In genomic region chr3:68876112-68876713, GRCh38 we compare ENCODE assay signal across 8 cellular contexts. TPM values are rescaled to one million over a fixed set of nuclear protein-coding genes. Genes with fewer than 3 reads are reported as not detected.
DNase-seq lines count a peak whose midpoint lies in the region; ATAC-seq and TF ChIP-seq lines count a peak whose summit lies in the region.

No MANE protein-coding gene starts in this region.

- H3K27me3 ChIP-seq in right lobe of liver (no peaks in the 10 kb centered on the region), upper lobe of left lung (no peaks in the 10 kb centered on the region)

- H3K27ac ChIP-seq in right lobe of liver (no peak overlapping the region), upper lobe of left lung (no peak overlapping the region)

- peak in 4 of 6 experiments; percentile 4 to 65 (median 40) for DNase-seq in stimulated activated naive CD4-positive, alpha-beta T cell (lab: John Stamatoyannopoulos, UW)
- DNase-seq in stimulated activated naive CD4-positive, alpha-beta T cell treated with Interleukin-2 at 50 U/mL for 16 hours (lab: John Stamatoyannopoulos, UW), result no peak
- DNase-seq in KG1 (lab: John Stamatoyannopoulos, UW), result peak; percentile 68
- DNase-seq in RKO (ENCODE audit: low spot score), result peak; percentile 74
- DNase-seq in choroid plexus epithelial cell (ENCODE audit: low read depth), result peak; percentile 91
- DNase-seq in right lobe of liver, result no peak
- no peak for DNase-seq in upper lobe of left lung

- H3K9me3 ChIP-seq in right lobe of liver (no peaks in the 10 kb centered on the region), upper lobe of left lung (no peaks in the 10 kb centered on the region)

- ATAC-seq in GM21825 (IDR thresholded peaks at IDR 0.05; ENCODE audit: unreplicated experiment), result peak; percentile 79
- peak; percentile 84 to 86 (median 85) for ATAC-seq in right lobe of liver
- peak in 1 of 2 donors; percentile 80 for ATAC-seq in upper lobe of left lung (ENCODE audit: low FRiP score in 2 of 2)

- TF ChIP-seq POLR2A in right lobe of liver (IDR thresholded peaks at IDR 0.05) (no peak), upper lobe of left lung (IDR thresholded peaks at IDR 0.05) (no peak)

- TF ChIP-seq CTCF in choroid plexus epithelial cell (conservative IDR thresholded peaks at IDR 0.05; ENCODE audit: low read depth, low read length) (peak; percentile 85), right lobe of liver (IDR thresholded peaks at IDR 0.05) (peak; percentile 86 to 93 (median 86)), upper lobe of left lung (IDR thresholded peaks at IDR 0.05) (peak; percentile 56 to 87 (median 80))

- no peaks in the 10 kb centered on the region for H3K4me1 ChIP-seq in right lobe of liver
- H3K4me1 ChIP-seq in upper lobe of left lung, result no peaks in the 10 kb centered on the region

- H3K4me3 ChIP-seq in choroid plexus epithelial cell (ENCODE audit: low read depth, low read length), result no peak overlapping the region
- no peak overlapping the region for H3K4me3 ChIP-seq in right lobe of liver
- H3K4me3 ChIP-seq in upper lobe of left lung, result no peak overlapping the region

- no peak for TF ChIP-seq EP300 in upper lobe of left lung (IDR thresholded peaks at IDR 0.05)

- 16% methylated on average over 6 of the region's 6 CpGs for WGBS in right lobe of liver (ENCODE audit: insufficient coverage, low coverage, low lambda C conversion rate, missing lambda C conversion rate)
- WGBS in upper lobe of left lung, 2 donors, result 19 to 20% methylated on average over 6 of the region's 6 CpGs

- H3K36me3 ChIP-seq in right lobe of liver (no peaks in the 10 kb centered on the region), upper lobe of left lung (no peaks in the 10 kb centered on the region)

- intact Hi-C loops in right lobe of liver (cut with DNase I), result no loop called here

RNA-seq across cellular contexts. Expression of gene TAFA4, which starts 56.1 kb away (rescaled TPM):
- total RNA-seq in right lobe of liver (not detected), upper lobe of left lung (under 1 TPM in 3 of 6 donors, not detected in 3; 0.26 to 0.89 (median 0.55) TPM)

Comparison
In these comparisons a context has a peak if more than half of its experiments do, and no peak if none do; other contexts are left out.
1. DNase-seq: peak in stimulated activated naive CD4-positive, alpha-beta T cell (4 of 6), KG1 (single experiment), RKO (single experiment) and choroid plexus epithelial cell (single experiment); none in stimulated activated naive CD4-positive, alpha-beta T cell treated with Interleukin-2 at 50 U/mL for 16 hours (single experiment), right lobe of liver (0 of 3) and upper lobe of left lung (0 of 2).
2. Peak in every context shown above with its lines, with median percentiles within 50 percentile points of each other: CTCF ChIP-seq.